In the genomic region with DNA sequence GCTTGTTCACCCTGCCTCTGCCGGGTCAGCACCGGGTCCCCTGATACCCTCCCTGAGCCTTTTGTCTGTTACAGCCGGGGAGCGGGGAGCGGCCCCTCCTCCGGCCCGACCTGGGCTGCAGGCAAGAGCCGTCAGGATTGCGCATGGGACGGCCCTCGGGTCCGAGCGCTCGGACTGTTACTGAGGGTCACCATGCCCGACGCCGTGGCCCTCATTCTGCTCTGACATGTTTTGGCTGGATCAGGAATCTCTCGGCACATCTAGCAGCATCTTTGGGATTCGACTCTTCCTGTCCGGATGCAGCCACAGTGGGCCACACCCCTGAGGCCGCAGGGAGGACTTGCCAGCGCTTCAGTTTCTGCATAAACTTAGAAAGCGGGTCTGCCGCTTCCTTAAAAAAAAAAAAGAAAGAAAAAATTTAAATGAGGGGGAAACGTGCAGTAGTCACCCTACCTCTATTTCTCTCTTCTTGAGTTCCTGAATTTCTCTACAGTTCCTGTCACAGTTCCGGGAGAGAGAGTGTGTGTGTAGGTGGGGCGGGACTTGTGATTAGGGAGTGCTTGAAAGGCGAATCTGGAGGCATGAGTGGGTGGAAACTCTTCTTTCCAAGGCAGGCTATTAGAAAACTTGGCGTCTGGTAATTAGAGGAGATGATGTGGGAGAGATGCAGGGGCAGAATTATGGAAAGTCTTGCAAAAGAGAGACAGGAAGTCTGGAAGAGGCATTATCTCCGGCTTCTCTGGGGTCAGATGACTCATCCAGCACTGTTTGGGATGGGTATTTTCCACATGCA, we compare ENCODE assay signal across 8 cellular contexts. TPM values are rescaled to one million over a fixed set of nuclear protein-coding genes. Genes with fewer than 3 reads are reported as not detected.
DNase-seq lines count a peak whose midpoint lies in the region; ATAC-seq and TF ChIP-seq lines count a peak whose summit lies in the region.

No MANE protein-coding gene starts in this region.

- H3K27me3 ChIP-seq in HAP-1 (ENCODE audit: low read depth) (no peaks in the 10 kb centered on the region), mononuclear cell (ENCODE audit: insufficient read depth, low read length) (no peaks in the 10 kb centered on the region), subcutaneous abdominal adipose tissue (ENCODE audit: control insufficient read depth in 5 of 5, insufficient read depth in 4 of 5, low read length in 5 of 5) (no peaks in the 10 kb centered on the region)

- peaks cover 9% of the 10 kb centered on the region for H3K4me1 ChIP-seq in HAP-1
- H3K4me1 ChIP-seq in mononuclear cell (ENCODE audit: insufficient read depth, low read length), result peaks cover 40% of the 10 kb centered on the region
- peaks cover 3 to 30% (median 23%) of the 10 kb centered on the region in 5 donors for H3K4me1 ChIP-seq in subcutaneous abdominal adipose tissue (ENCODE audit: control insufficient read depth in 5 of 5, insufficient read depth in 5 of 5, low read length in 5 of 5)

- peak overlapping the region; percentile 80 for H3K27ac Mint-ChIP-seq in Calu3 (ENCODE audit: unreplicated experiment)

- no peaks in the 10 kb centered on the region for H3K27me3 Mint-ChIP-seq in Calu3 (ENCODE audit: unreplicated experiment)

- no peak for ATAC-seq in GM21360 (IDR thresholded peaks at IDR 0.05; ENCODE audit: unreplicated experiment)

- H3K4me3 ChIP-seq in HAP-1 (peak overlapping the region; percentile 75), epithelial cell of proximal tubule (ENCODE audit: low read depth, low read length) (peak overlapping the region; percentile 82), mononuclear cell (ENCODE audit: low read length) (peak overlapping the region; percentile 83), subcutaneous abdominal adipose tissue (ENCODE audit: low read depth in 1 of 5, low read length in 5 of 5) (peak overlapping the region; percentile 74 to 89 (median 81))

- H3K4me3 Mint-ChIP-seq in Calu3 (ENCODE audit: low read depth, unreplicated experiment), result peak overlapping the region; percentile 78

- CTCF ChIA-PET in Calu3 (lab: Charles Lee), result no interaction called here

- intact Hi-C loops in Calu3 (cut with micrococcal nuclease; ENCODE audit: unreplicated experiment), result loop anchor here (10.0 kb wide), 1 partner anchor 59 kb away; no protein-coding TSS in a partner anchor

- peaks cover 34% of the 10 kb centered on the region for H3K36me3 Mint-ChIP-seq in Calu3 (ENCODE audit: insufficient read depth, unreplicated experiment)

- peak; percentile 60 for DNase-seq in Calu3
- DNase-seq in HAP-1 (ENCODE audit: low spot score in 2 of 2), result peak; percentile 76 to 82
- DNase-seq in NCI-H69 (lab: John Stamatoyannopoulos, UW), result peak; percentile 50
- DNase-seq in activated T-cell treated with anti-CD3 and anti-CD28 coated beads for 4 hours, result peak; percentile 9
- no peak for DNase-seq in epithelial cell of proximal tubule (ENCODE audit: low read depth)

- H3K36me3 ChIP-seq in HAP-1 (replicated peaks) (no peaks in the 10 kb centered on the region; the same call in 1 of the 2 replicates), subcutaneous abdominal adipose tissue (ENCODE audit: control insufficient read depth in 5 of 5, insufficient read depth in 5 of 5, low read length in 5 of 5) (peaks cover 0 to 4% (median 0%) of the 10 kb centered on the region in 5 donors)

- H3K4me1 Mint-ChIP-seq in Calu3 (ENCODE audit: low read depth, unreplicated experiment), result peaks cover 25% of the 10 kb centered on the region

- H3K9me3 ChIP-seq in HAP-1, result no peaks in the 10 kb centered on the region
- H3K9me3 ChIP-seq in mononuclear cell (ENCODE audit: low read depth, low read length), result no peaks in the 10 kb centered on the region
- no peaks in the 10 kb centered on the region for H3K9me3 ChIP-seq in subcutaneous abdominal adipose tissue (ENCODE audit: control insufficient read depth in 5 of 5, low read length in 5 of 5)

- TF ChIP-seq CTCF in Calu3 (IDR thresholded peaks at IDR 0.05; ENCODE audit: unreplicated experiment) (no peak), epithelial cell of proximal tubule (conservative IDR thresholded peaks at IDR 0.05; ENCODE audit: low read depth, low read length) (no peak)

- H3K9me3 Mint-ChIP-seq in Calu3 (ENCODE audit: low read depth, unreplicated experiment), result no peaks in the 10 kb centered on the region

- in situ Hi-C loops in HAP-1 (cut with MboI; ENCODE audit: low sequenced_read_pairs), result no loop called here

- H3K9ac ChIP-seq in subcutaneous abdominal adipose tissue (ENCODE audit: low read length in 5 of 5), result peak overlapping the region; percentile 8 to 92 (median 88)

- BruUV-seq in Calu3 (replicated peaks; lab: Mats Ljungman, UMichigan), result TSS peak; percentile 92

- peak overlapping the region; percentile 62 for H3K27ac ChIP-seq in subcutaneous abdominal adipose tissue (ENCODE audit: low read depth, low read length)

RNA-seq across cellular contexts. Expression of gene TMEM87B, which starts 1.0 kb away (rescaled TPM):
- total RNA-seq in Calu3 (2022), result 35.0 and 37.0 TPM in 2 replicates
- 11.7 and 20.8 TPM in 2 replicates for total RNA-seq in epithelial cell of proximal tubule
- 16.4 TPM for total RNA-seq in mononuclear cell
